Comparison of ENCODE assay signal across 8 cellular contexts in the genomic region with DNA sequence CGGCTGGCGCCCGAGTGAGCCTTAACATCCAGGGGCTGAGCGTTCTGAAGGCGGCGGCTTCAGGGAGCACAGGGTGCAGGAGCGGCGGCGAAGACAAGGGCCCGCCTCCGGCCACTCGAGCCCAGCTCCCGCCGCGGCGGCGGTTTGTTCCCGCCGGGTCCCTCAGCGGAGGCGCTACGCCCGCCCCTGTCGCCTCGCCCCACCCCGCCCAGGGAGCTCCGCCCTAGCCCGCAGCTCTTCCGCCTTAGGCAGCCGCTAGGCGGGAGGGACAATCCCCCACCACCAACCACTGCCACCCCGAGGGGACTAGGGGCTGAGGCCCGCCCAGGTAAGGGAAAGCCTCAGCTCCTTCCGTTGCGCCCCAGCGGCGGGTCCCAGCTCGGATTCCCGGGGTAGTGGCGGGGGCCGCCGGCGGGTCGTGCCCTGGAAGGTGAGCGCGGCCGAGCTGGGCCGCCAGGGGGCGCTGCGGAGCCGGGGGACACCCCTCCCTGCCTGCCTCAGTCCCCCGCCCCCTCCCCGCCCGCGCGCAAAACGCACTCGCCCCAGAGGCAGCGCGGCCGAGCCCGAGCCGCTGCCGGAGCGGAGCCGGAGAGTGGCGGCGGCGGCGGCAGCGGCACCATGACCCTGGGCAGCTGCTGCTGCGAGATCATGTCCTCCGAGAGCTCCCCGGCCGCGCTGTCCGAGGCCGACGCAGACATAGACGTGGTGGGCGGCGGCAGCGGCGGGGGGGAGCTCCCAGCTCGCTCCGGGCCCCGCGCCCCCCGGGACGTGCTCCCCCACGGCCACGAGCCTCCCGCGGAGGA. TPM values are rescaled to one million over a fixed set of nuclear protein-coding genes. Genes with fewer than 3 reads are reported as not detected.
DNase-seq lines count a peak whose midpoint lies in the region; ATAC-seq and TF ChIP-seq lines count a peak whose summit lies in the region.

Gene FOXD2, plus strand, starts transcription at position 527 of the 803 bp plus-strand sequence. Its CDS starts 92 bp downstream, at position 619.

- peaks cover 17% of the 10 kb centered on the region for H3K27me3 Mint-ChIP-seq in CD8-positive, alpha-beta T cell (ENCODE audit: low read depth)
- peaks cover 3% of the 10 kb centered on the region for H3K27me3 Mint-ChIP-seq in activated CD4-positive, alpha-beta memory T cell treated with anti-CD3 and anti-CD28 coated beads, Interleukin-2, amount 10 ng/mL, durations not matched to agents 7 days and 5 days
- H3K27me3 Mint-ChIP-seq in effector memory CD8-positive, alpha-beta T cell = no peaks in the 10 kb centered on the region

- peak within 1 kb of the TSS; percentile 86 for H3K4me3 Mint-ChIP-seq in CD8-positive, alpha-beta T cell
- H3K4me3 Mint-ChIP-seq in activated CD4-positive, alpha-beta memory T cell treated with anti-CD3 and anti-CD28 coated beads, Interleukin-2, amount 10 ng/mL, durations not matched to agents 7 days and 5 days = peak within 1 kb of the TSS; percentile 93
- peak within 1 kb of the TSS; percentile 96 to 98 for H3K4me3 Mint-ChIP-seq in effector memory CD8-positive, alpha-beta T cell

- H3K4me1 ChIP-seq in CD8-positive, alpha-beta T cell (ENCODE audit: insufficient read depth, low read length) = peaks cover 30% of the 10 kb centered on the region
- peaks cover 4% of the 10 kb centered on the region for H3K4me1 ChIP-seq in mesodermal cell (ENCODE audit: control insufficient read depth, insufficient read depth, low read length, poor library complexity, severe bottlenecking)

- 0% methylated on average over 61 to 64 of the region's 94 CpGs for WGBS in mesodermal cell (ENCODE audit: insufficient coverage in 2 of 2), 2 experiments

- H3K4me1 Mint-ChIP-seq in CD8-positive, alpha-beta T cell (ENCODE audit: low read depth) = peaks cover 34% of the 10 kb centered on the region
- H3K4me1 Mint-ChIP-seq in activated CD4-positive, alpha-beta memory T cell treated with anti-CD3 and anti-CD28 coated beads, Interleukin-2, amount 10 ng/mL, durations not matched to agents 7 days and 5 days = peaks cover 30% of the 10 kb centered on the region
- peaks cover 13 to 24% of the 10 kb centered on the region in 2 donors for H3K4me1 Mint-ChIP-seq in effector memory CD8-positive, alpha-beta T cell (ENCODE audit: low read depth in 2 of 2)

- peak within 1 kb of the TSS; percentile 25 for H3K27ac ChIP-seq in CD8-positive, alpha-beta T cell (ENCODE audit: low read depth, low read length)
- no peak within 1 kb of the TSS for H3K27ac ChIP-seq in mesodermal cell (ENCODE audit: low read depth, low read length, severe bottlenecking)

- H3K36me3 Mint-ChIP-seq in CD8-positive, alpha-beta T cell = no peaks in the 10 kb centered on the region
- peaks cover 36% of the 10 kb centered on the region for H3K36me3 Mint-ChIP-seq in activated CD4-positive, alpha-beta memory T cell treated with anti-CD3 and anti-CD28 coated beads, Interleukin-2, amount 10 ng/mL, durations not matched to agents 7 days and 5 days (ENCODE audit: low read depth)
- H3K36me3 Mint-ChIP-seq in effector memory CD8-positive, alpha-beta T cell (ENCODE audit: insufficient read depth) = peaks cover 19% of the 10 kb centered on the region

- peak within 1 kb of the TSS; percentile 73 for H3K27ac Mint-ChIP-seq in CD8-positive, alpha-beta T cell
- H3K27ac Mint-ChIP-seq in activated CD4-positive, alpha-beta memory T cell treated with anti-CD3 and anti-CD28 coated beads, Interleukin-2, amount 10 ng/mL, durations not matched to agents 7 days and 5 days = peak within 1 kb of the TSS; percentile 85
- H3K27ac Mint-ChIP-seq in effector memory CD8-positive, alpha-beta T cell = peak within 1 kb of the TSS; percentile 68 to 92

- POLR2A ChIA-PET in CD8-positive, alpha-beta T cell (lab: Charles Lee) = interaction anchor here (0.7 to 1.2 kb wide), 2 partner anchors 104 to 288 kb away, joined by 3 to 6 read pairs; partner anchors contain the start of gene CMPK1
- POLR2A ChIA-PET in activated CD4-positive, alpha-beta memory T cell treated with anti-CD3 and anti-CD28 coated beads, Interleukin-2, amount 10 ng/mL, durations not matched to agents 7 days and 5 days (lab: Charles Lee) = interaction anchor here (0.9 to 3.2 kb wide), 6 partner anchors 11 to 626 kb away, joined by 3 to 22 read pairs (median 10); partner anchors contain the start of genes CMPK1 and STIL

- H3K4me3 ChIP-seq in CD8-positive, alpha-beta T cell (ENCODE audit: low read depth, low read length) = peak within 1 kb of the TSS; percentile 79
- H3K4me3 ChIP-seq in mesodermal cell (ENCODE audit: extremely low read depth, insufficient read depth, low read length, poor library complexity, severe bottlenecking) = peak within 1 kb of the TSS; percentile 49

- intact Hi-C loops in CD8-positive, alpha-beta T cell (cut with DNase I, micrococcal nuclease) = loop anchor here (1.0 to 10.0 kb wide), 9 partner anchors 87 to 1340 kb away; partner anchors contain the start of genes EFCAB14 (in 2 of the 2), STIL (in 2 of the 2) and BEND5 (in 1 of the 2)

- no peaks in the 10 kb centered on the region for H3K9me3 ChIP-seq in CD8-positive, alpha-beta T cell (ENCODE audit: low read length)
- H3K9me3 ChIP-seq in mesodermal cell (ENCODE audit: control insufficient read depth, low read length) = no peaks in the 10 kb centered on the region

- no peaks in the 10 kb centered on the region for H3K36me3 ChIP-seq in CD8-positive, alpha-beta T cell (ENCODE audit: insufficient read depth, low read length)
- H3K36me3 ChIP-seq in mesodermal cell (ENCODE audit: control insufficient read depth, insufficient read depth, low read length) = no peaks in the 10 kb centered on the region

- DNase-seq in CD8-positive, alpha-beta T cell = peak; percentile 87 to 97 (median 91)
- peak; percentile 61 for DNase-seq in NCI-H748 treated with DMSO at 0.1 percent for 48 hours (lab: John Stamatoyannopoulos, UW)
- peak; percentile 91 for DNase-seq in activated CD4-positive, alpha-beta memory T cell treated with anti-CD3 and anti-CD28 coated beads, Interleukin-2, amount 10 ng/mL, durations not matched to agents 7 days and 5 days
- peak; percentile 92 to 95 (median 95) for DNase-seq in effector memory CD8-positive, alpha-beta T cell
- peak; percentile 85 to 88 for DNase-seq in stimulated activated CD8-positive, alpha-beta memory T cell treated with anti-CD3 and anti-CD28 coated beads, Interleukin-15, amount 100 ng/mL, for 48 hours (ENCODE audit: low read depth in 2 of 2)

- peak; percentile 97 for TF ChIP-seq CTCF in CD8-positive, alpha-beta T cell (IDR thresholded peaks at IDR 0.05)

- no peaks in the 10 kb centered on the region for H3K9me3 Mint-ChIP-seq in CD8-positive, alpha-beta T cell
- H3K9me3 Mint-ChIP-seq in activated CD4-positive, alpha-beta memory T cell treated with anti-CD3 and anti-CD28 coated beads, Interleukin-2, amount 10 ng/mL, durations not matched to agents 7 days and 5 days = no peaks in the 10 kb centered on the region
- H3K9me3 Mint-ChIP-seq in effector memory CD8-positive, alpha-beta T cell = no peaks in the 10 kb centered on the region

- peak; percentile 87 for ATAC-seq in CD8-positive, alpha-beta T cell
- ATAC-seq in GM19351 (IDR thresholded peaks at IDR 0.05; ENCODE audit: unreplicated experiment) = peak; percentile 80
- ATAC-seq in HG03469 (IDR thresholded peaks at IDR 0.05; ENCODE audit: unreplicated experiment) = peak; percentile 70
- peak; percentile 84 for ATAC-seq in effector memory CD8-positive, alpha-beta T cell (replicated peaks)

- peaks cover 28% of the 10 kb centered on the region for H3K27me3 ChIP-seq in CD8-positive, alpha-beta T cell (ENCODE audit: insufficient read depth, low read length)

- CTCF ChIA-PET in CD8-positive, alpha-beta T cell (lab: Charles Lee) = interaction anchor here (0.7 to 5.5 kb wide), 24 partner anchors 9 to 289 kb away, joined by 3 to 50 read pairs (median 4); partner anchors contain the start of gene CMPK1
- CTCF ChIA-PET in activated CD4-positive, alpha-beta memory T cell treated with anti-CD3 and anti-CD28 coated beads, Interleukin-2, amount 10 ng/mL, durations not matched to agents 7 days and 5 days (lab: Charles Lee) = interaction anchor here (0.6 to 7.5 kb wide), 56 partner anchors 8 to 1135 kb away, joined by 3 to 91 read pairs (median 4); partner anchors contain the start of genes CMPK1 and STIL

RNA-seq across cellular contexts. Expression of gene FOXD2, which starts in this region (rescaled TPM):
- total RNA-seq in CD8-positive, alpha-beta T cell = under 1 TPM; 0.35 to 0.56 TPM
- total RNA-seq in activated CD4-positive, alpha-beta memory T cell treated with anti-CD3 and anti-CD28 coated beads, Interleukin-2, amount 10 ng/mL, durations not matched to agents 7 days and 5 days = under 1 TPM; 0.65 to 0.68 TPM
- polyA plus RNA-seq in mesodermal cell (2013, experiment 1 of 2) = 0.07 TPM
- polyA plus RNA-seq in mesodermal cell (2013, experiment 2 of 2) = 0.10 TPM

Comparison
In these comparisons a context has a peak if more than half of its experiments do, and no peak if none do; other contexts are left out.
1. Peak in DNase-seq, ATAC-seq, H3K4me3 ChIP-seq and H3K27ac ChIP-seq in CD8-positive, alpha-beta T cell; RNA of the gene not detected or under 1 TPM.
2. Peak in DNase-seq in activated CD4-positive, alpha-beta memory T cell treated with anti-CD3 and anti-CD28 coated beads, Interleukin-2, amount 10 ng/mL, durations not matched to agents 7 days and 5 days; RNA of the gene not detected or under 1 TPM.